3 cellular contexts compared by ENCODE assay signal in genomic region chr3:135753506-135753905, GRCh38.
"Had no signal": no experiment of that assay in that cellular context is flagged by ENCODE, and none has a peak within 500 bp of the region (broad histone marks: within the 10 kb centered on the region; RNA-seq: fewer than 3 reads in every experiment).

No MANE protein-coding gene starts in this region.

- H3K4me3 ChIP-seq: GM12878 had no signal

- ATAC-seq: GM12878 had no signal

- DNase-seq: GDM1, GF-D8 had no signal
